25 cellular contexts compared by ENCODE assay signal in genomic region chr9:26882154-26882553, GRCh38.
"Had no signal": no experiment of that assay in that cellular context is flagged by ENCODE, and none has a peak within 500 bp of the region (broad histone marks: within the 10 kb centered on the region; RNA-seq: fewer than 3 reads in every experiment).

No MANE protein-coding gene starts in this region.

- H3K27me3 ChIP-seq: heart right ventricle, hepatocyte, pancreas, sigmoid colon, tibial nerve, uterus had no signal

- H3K36me3 ChIP-seq: prostate gland, uterus had no signal

- H3K4me1 Mint-ChIP-seq: stimulated activated naive B cell treated with anti-CD40 and anti-IgM and Interleukin-4, amounts not matched to agents 10 μg/mL and 1 μg/mL and 100 μg/mL, for 72 hours had no signal

- H3K9me3 ChIP-seq: pancreas, prostate gland, sigmoid colon, tibial nerve, uterus had no signal

- H3K4me3 ChIP-seq: heart right ventricle, hepatocyte, left ventricle myocardium inferior, lung, mucosa of descending colon, pancreas, prostate gland, sigmoid colon, tibial nerve, uterus had no signal

- FAIRE-seq: pancreas, small intestine had no signal

- H3K4me2 ChIP-seq: hepatocyte had no signal

- H3K27me3 Mint-ChIP-seq: naive thymus-derived CD4-positive, alpha-beta T cell; natural killer cell treated with Interleukin-12 subunit alpha and Interleukin-12 subunit beta and Interleukin-15 and Interleukin-18, amount 100 ng/mL, for 72 hours; stimulated activated naive B cell treated with anti-CD40 and anti-IgM and Interleukin-4, amounts not matched to agents 10 μg/mL and 1 μg/mL and 100 μg/mL, for 72 hours; stimulated activated naive CD8-positive, alpha-beta T cell treated with anti-CD3 and anti-CD28 coated beads, Interleukin-15, Interleukin-2, amounts not matched to agents 100 ng/mL and 50 ng/mL, for 24 hours; type B pancreatic cell had no signal

- DNase-seq: heart right ventricle; islet precursor cell; left ventricle myocardium inferior; midbrain; mucosa of descending colon; naive thymus-derived CD4-positive, alpha-beta T cell; pancreas; posterior cingulate gyrus; retina; right cardiac atrium; sigmoid colon; small intestine; stimulated activated CD4-positive, alpha-beta T cell treated with anti-CD3 and anti-CD28 coated beads, Interleukin-12 subunit alpha, Interleukin-12 subunit beta, amount 100 ng/mL, for 4 hours; stimulated activated CD4-positive, alpha-beta T cell treated with anti-CD3 and anti-CD28 coated beads, Interleukin-15, amount 100 ng/mL, for 24 hours; stimulated activated CD4-positive, alpha-beta T cell treated with anti-CD3 and anti-CD28 coated beads, Interleukin-2, amount 100 ng/mL, for 24 hours; stimulated activated CD4-positive, alpha-beta T cell treated with anti-CD3 and anti-CD28 coated beads, Interleukin-4, amount 100 ng/mL, for 1 hour; stimulated activated naive B cell treated with anti-CD40 and anti-IgM and Interleukin-4, amounts not matched to agents 10 μg/mL and 1 μg/mL and 100 μg/mL, for 72 hours; uterus had no signal

- H3K4me1 ChIP-seq: heart right ventricle, left ventricle myocardium inferior, prostate gland, sigmoid colon, tibial nerve, uterus had no signal

- H3K4me3 Mint-ChIP-seq: naive thymus-derived CD4-positive, alpha-beta T cell; natural killer cell treated with Interleukin-12 subunit alpha and Interleukin-12 subunit beta and Interleukin-15 and Interleukin-18, amount 100 ng/mL, for 72 hours; stimulated activated naive B cell treated with anti-CD40 and anti-IgM and Interleukin-4, amounts not matched to agents 10 μg/mL and 1 μg/mL and 100 μg/mL, for 72 hours; stimulated activated naive CD8-positive, alpha-beta T cell treated with anti-CD3 and anti-CD28 coated beads, Interleukin-15, Interleukin-2, amounts not matched to agents 100 ng/mL and 50 ng/mL, for 24 hours; type B pancreatic cell had no signal

- ATAC-seq: heart right ventricle; mucosa of descending colon; naive thymus-derived CD4-positive, alpha-beta T cell; natural killer cell treated with Interleukin-12 subunit alpha and Interleukin-12 subunit beta and Interleukin-15 and Interleukin-18, amount 100 ng/mL, for 72 hours; pancreas; right cardiac atrium; stimulated activated naive B cell treated with anti-CD40 and anti-IgM and Interleukin-4, amounts not matched to agents 10 μg/mL and 1 μg/mL and 100 μg/mL, for 72 hours had no signal

- H3K27ac ChIP-seq: heart right ventricle, hepatocyte, left ventricle myocardium inferior, pancreas, prostate gland, sigmoid colon, tibial nerve, uterus had no signal

- H3K27ac Mint-ChIP-seq: natural killer cell treated with Interleukin-12 subunit alpha and Interleukin-12 subunit beta and Interleukin-15 and Interleukin-18, amount 100 ng/mL, for 72 hours; stimulated activated naive B cell treated with anti-CD40 and anti-IgM and Interleukin-4, amounts not matched to agents 10 μg/mL and 1 μg/mL and 100 μg/mL, for 72 hours; stimulated activated naive CD8-positive, alpha-beta T cell treated with anti-CD3 and anti-CD28 coated beads, Interleukin-15, Interleukin-2, amounts not matched to agents 100 ng/mL and 50 ng/mL, for 24 hours; type B pancreatic cell had no signal

- H2AFZ ChIP-seq: hepatocyte had no signal

- H3K9me3 Mint-ChIP-seq: natural killer cell treated with Interleukin-12 subunit alpha and Interleukin-12 subunit beta and Interleukin-15 and Interleukin-18, amount 100 ng/mL, for 72 hours; type B pancreatic cell had no signal
